ENCODE assay signal across 15 cellular contexts in the genomic region with DNA sequence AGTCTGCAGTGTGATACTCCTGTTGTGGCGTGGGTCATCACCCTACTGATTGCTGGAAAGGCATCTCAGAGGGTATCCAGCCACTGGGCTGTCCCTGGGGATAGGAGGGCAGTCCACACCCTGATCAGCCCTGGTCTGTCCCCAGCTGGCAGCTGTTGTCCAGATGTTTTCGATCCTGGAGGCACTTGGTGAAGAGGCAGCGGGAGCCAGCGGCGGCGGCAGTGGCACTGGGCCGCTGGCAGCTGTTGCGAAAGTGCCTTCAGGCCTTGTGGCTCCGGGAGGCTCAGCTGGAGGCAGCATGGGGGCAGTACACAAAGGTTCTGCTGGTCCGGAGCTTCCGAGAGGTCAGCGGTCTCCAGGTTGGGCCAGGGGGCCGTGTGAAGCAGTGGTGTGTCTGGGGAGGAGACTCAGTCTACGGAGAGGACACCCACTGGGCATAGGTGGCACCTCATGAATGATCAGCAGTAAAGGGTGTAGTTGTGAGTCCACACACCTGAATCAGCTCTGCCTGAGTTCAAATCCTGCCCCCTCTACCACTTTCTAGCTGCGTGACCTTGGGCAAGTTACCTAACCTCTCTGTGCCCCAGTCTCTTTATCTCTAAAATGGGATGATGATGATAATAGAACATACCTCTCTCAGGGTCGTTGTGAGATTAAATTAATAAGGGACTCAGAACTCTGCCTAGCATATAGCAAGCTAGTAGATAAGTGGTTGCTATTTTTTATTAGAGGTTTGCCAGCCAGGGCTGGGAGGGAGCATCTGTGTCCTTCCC. TPM values are rescaled to one million over a fixed set of nuclear protein-coding genes. Genes with fewer than 3 reads are reported as not detected.
"Had no signal": no experiment of that assay in that cellular context is flagged by ENCODE, and none has a peak within 500 bp of the region (broad histone marks: within the 10 kb centered on the region; RNA-seq: fewer than 3 reads in every experiment).

No MANE protein-coding gene starts in this region.

- H3K9me3 Mint-ChIP-seq: activated B cell treated with CpG ODN at 0.5 μM for 24 hours; activated CD4-positive, alpha-beta T cell treated with anti-CD3 and anti-CD28 coated beads, Interleukin-2, amount 10 ng/mL, durations not matched to agents 24 days and 14 days; activated naive CD4-positive, alpha-beta T cell treated with anti-CD3 and anti-CD28 coated beads for 36 hours; nephron; stimulated activated naive CD8-positive, alpha-beta T cell treated with anti-CD3 and anti-CD28 coated beads, Interleukin-15, amount 100 ng/mL, for 72 hours; T-helper 1 cell treated with Interleukin-12 subunit alpha and Interleukin-12 subunit beta and Interleukin-4 antibody, amounts not matched to agents 30 μg/mL and 1 μg/mL, for 36 hours had no signal

- H3K27me3 ChIP-seq: colonic mucosa, testis had no signal

- H3K4me1 Mint-ChIP-seq: activated CD4-positive, alpha-beta T cell treated with anti-CD3 and anti-CD28 coated beads, Interleukin-2, amount 10 ng/mL, durations not matched to agents 24 days and 14 days; stimulated activated naive CD8-positive, alpha-beta T cell treated with anti-CD3 and anti-CD28 coated beads, Interleukin-15, amount 100 ng/mL, for 72 hours had no signal

- H3K27ac ChIP-seq: colonic mucosa, testis had no signal

- H3K27ac Mint-ChIP-seq: activated B cell treated with CpG ODN at 0.5 μM for 24 hours; activated CD4-positive, alpha-beta T cell treated with anti-CD3 and anti-CD28 coated beads, Interleukin-2, amount 10 ng/mL, durations not matched to agents 24 days and 14 days; activated naive CD4-positive, alpha-beta T cell treated with anti-CD3 and anti-CD28 coated beads for 36 hours; nephron; T-helper 1 cell treated with Interleukin-12 subunit alpha and Interleukin-12 subunit beta and Interleukin-4 antibody, amounts not matched to agents 30 μg/mL and 1 μg/mL, for 36 hours had no signal

- H3K36me3 ChIP-seq: colonic mucosa had no signal

- H3K9me3 ChIP-seq: colonic mucosa, testis had no signal

- H3K4me1 ChIP-seq: colonic mucosa had no signal

- H3K4me3 Mint-ChIP-seq: activated B cell treated with CpG ODN at 0.5 μM for 24 hours; activated CD4-positive, alpha-beta T cell treated with anti-CD3 and anti-CD28 coated beads, Interleukin-2, amount 10 ng/mL, durations not matched to agents 24 days and 14 days; activated naive CD4-positive, alpha-beta T cell treated with anti-CD3 and anti-CD28 coated beads for 36 hours; nephron; stimulated activated naive CD8-positive, alpha-beta T cell treated with anti-CD3 and anti-CD28 coated beads, Interleukin-15, amount 100 ng/mL, for 72 hours; T-helper 1 cell treated with Interleukin-12 subunit alpha and Interleukin-12 subunit beta and Interleukin-4 antibody, amounts not matched to agents 30 μg/mL and 1 μg/mL, for 36 hours had no signal

- DNase-seq: activated B cell treated with CpG ODN at 0.5 μM for 24 hours; activated CD4-positive, alpha-beta T cell treated with anti-CD3 and anti-CD28 coated beads, Interleukin-2, amount 10 ng/mL, durations not matched to agents 24 days and 14 days; activated CD8-positive, alpha-beta memory T cell treated with anti-CD3 and anti-CD28 coated beads for 24 hours; activated naive CD4-positive, alpha-beta T cell treated with anti-CD3 and anti-CD28 coated beads for 36 hours; caudate nucleus; colonic mucosa; effector CD4-positive, alpha-beta T cell; mammary epithelial cell; stimulated activated CD4-positive, alpha-beta T cell treated with anti-CD3 and anti-CD28 coated beads, Interleukin-15, amount 100 ng/mL, for 24 hours; stimulated activated CD4-positive, alpha-beta T cell treated with anti-CD3 and anti-CD28 coated beads, Interleukin-4, amount 100 ng/mL, for 24 hours; stimulated activated naive CD8-positive, alpha-beta T cell treated with anti-CD3 and anti-CD28 coated beads, Interleukin-15, amount 100 ng/mL, for 72 hours; testis had no signal

- H3K4me3 ChIP-seq: colonic mucosa, testis had no signal

RNA-seq across cellular contexts. Expression of gene C1orf167, which starts 6.1 kb away (rescaled TPM):
- total RNA-seq: activated B cell treated with CpG ODN at 0.5 μM for 24 hours; activated CD4-positive, alpha-beta T cell treated with anti-CD3 and anti-CD28 coated beads, Interleukin-2, amount 10 ng/mL, durations not matched to agents 24 days and 14 days; activated naive CD4-positive, alpha-beta T cell treated with anti-CD3 and anti-CD28 coated beads for 36 hours; colonic mucosa; glomerular endothelial cell; mammary epithelial cell had no signal
- polyA plus RNA-seq: mammary epithelial cell had no signal
